ENCODE assay signal across 1 cellular context in genomic region chr17:81834831-81835267, GRCh38.
TF ChIP-seq lines count a peak whose summit lies in the region.

PPP1R27 (minus strand) TSS chr17:81835050; CDS start chr17:81834953, 97 bp downstream.

TF ChIP-seq in SK-N-SH treated with all-trans-retinoic acid at 6 μM for 48 hours, 23 proteins besides CTCF, POLR2A, EP300 and RAD21 (continued from another document):
- no peak for TF ChIP-seq PATZ1 (CRISPR knock-in tag; IDR thresholded peaks at IDR 0.05; ENCODE audit: borderline replicate concordance)
- no peak for TF ChIP-seq RARB (CRISPR knock-in tag; IDR thresholded peaks at IDR 0.05)
- no peak for TF ChIP-seq ZFP3 (CRISPR knock-in tag; IDR thresholded peaks at IDR 0.05)
- TF ChIP-seq TOX (CRISPR knock-in tag; IDR thresholded peaks at IDR 0.05; ENCODE audit: borderline replicate concordance) = no peak
- no peak for TF ChIP-seq TSHZ2 (CRISPR knock-in tag; IDR thresholded peaks at IDR 0.05)
